Comparison of ENCODE assay signal across 8 cellular contexts in the genomic region with DNA sequence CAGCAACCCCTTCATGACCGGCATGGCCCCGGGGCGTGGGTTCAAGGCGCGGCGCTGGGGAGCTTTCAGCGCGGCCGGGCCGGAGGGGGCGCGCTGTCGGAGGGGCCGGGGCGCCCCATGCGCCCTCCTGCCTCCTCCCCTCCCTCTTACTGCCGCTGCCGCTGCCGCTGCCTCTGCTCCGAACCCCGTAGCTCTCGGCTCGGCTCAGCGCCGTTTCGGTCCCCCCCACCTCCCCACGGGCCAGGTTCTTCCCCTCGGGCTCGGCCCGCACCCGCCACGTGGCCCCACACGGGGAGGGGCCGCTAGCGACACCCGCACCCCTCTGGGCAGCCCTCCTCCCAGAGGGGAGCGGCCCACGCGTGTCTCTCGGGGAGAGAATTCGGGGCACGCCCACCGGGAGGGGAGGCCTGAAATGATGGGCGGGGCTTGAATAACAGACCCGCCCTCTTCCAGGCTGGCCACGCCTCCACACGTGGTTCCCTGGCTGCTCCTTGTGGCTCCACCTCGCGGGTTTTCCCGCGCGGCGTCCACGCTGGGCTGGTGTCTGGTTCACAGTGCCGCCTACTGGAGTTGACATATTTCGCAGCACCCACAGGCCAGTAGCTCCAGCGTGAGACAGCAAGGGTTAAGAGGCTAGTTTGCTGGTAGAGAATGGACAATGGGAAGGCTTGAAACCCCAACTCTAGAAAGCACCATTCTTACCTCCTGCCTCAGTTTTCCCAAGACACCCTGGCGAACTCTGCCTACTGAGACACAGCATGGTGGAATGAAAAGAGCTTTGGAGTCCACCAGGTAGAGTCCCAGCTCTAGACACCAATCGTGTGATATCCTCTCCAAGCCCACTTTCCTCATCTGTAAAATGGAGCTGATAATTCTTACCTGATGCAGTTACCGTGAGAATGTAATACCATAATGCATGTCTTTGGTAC. TPM values are rescaled to one million over a fixed set of nuclear protein-coding genes. Genes with fewer than 3 reads are reported as not detected.
DNase-seq lines count a peak whose midpoint lies in the region; ATAC-seq and TF ChIP-seq lines count a peak whose summit lies in the region.

A gene (minus strand): TSS at position 221 of the 929 bp plus-strand sequence. CDS start 197 bp downstream, at position 24.

- H3K4me1 ChIP-seq in cardiac muscle cell (ENCODE audit: low read depth) (peaks cover 19% of the 10 kb centered on the region), tibial nerve (peaks cover 0 to 37% (median 24%) of the 10 kb centered on the region in 4 donors)

- peak within 1 kb of the TSS; percentile 1 for H3K4me3 ChIP-seq in AG09309 (ENCODE audit: control insufficient read depth, low read depth, low read length)
- peak within 1 kb of the TSS; percentile 17 for H3K4me3 ChIP-seq in cardiac muscle cell
- peak within 1 kb of the TSS; percentile 11 to 47 (median 32) for H3K4me3 ChIP-seq in tibial nerve

- TF ChIP-seq POLR2A in tibial nerve (IDR thresholded peaks at IDR 0.05): no peak

- TF ChIP-seq CTCF in AG09309 (IDR thresholded peaks at IDR 0.05; ENCODE audit: control insufficient read depth, insufficient read depth, low read depth, low read length, missing control alignments) (peak; percentile 62), cardiac muscle cell (IDR thresholded peaks at IDR 0.05; ENCODE audit: low read depth, low read length) (peak; percentile 62), tibial nerve (IDR thresholded peaks at IDR 0.05) (peak in 4 of 5 experiments; percentile 14 to 57 (median 34))

- no peak for TF ChIP-seq EP300 in tibial nerve (IDR thresholded peaks at IDR 0.05)

- H3K4me3 Mint-ChIP-seq in activated naive CD8-positive, alpha-beta T cell: peak within 1 kb of the TSS; percentile 70

- no peaks in the 10 kb centered on the region for H3K9me3 Mint-ChIP-seq in activated naive CD8-positive, alpha-beta T cell (ENCODE audit: low read depth)

- H3K36me3 ChIP-seq in cardiac muscle cell: no peaks in the 10 kb centered on the region
- H3K36me3 ChIP-seq in tibial nerve: no peaks in the 10 kb centered on the region

- peak; percentile 42 for ATAC-seq in GM19035 (IDR thresholded peaks at IDR 0.05; ENCODE audit: unreplicated experiment)

- H3K27ac ChIP-seq in cardiac muscle cell (no peak within 1 kb of the TSS), tibial nerve (no peak within 1 kb of the TSS)

- H3K27ac Mint-ChIP-seq in activated naive CD8-positive, alpha-beta T cell: no peak within 1 kb of the TSS

- H3K36me3 Mint-ChIP-seq in activated naive CD8-positive, alpha-beta T cell: peaks cover 5% of the 10 kb centered on the region

- H3K9me3 ChIP-seq in cardiac muscle cell (ENCODE audit: low read depth) (no peaks in the 10 kb centered on the region), tibial nerve (no peaks in the 10 kb centered on the region)

- H3K27me3 ChIP-seq in cardiac muscle cell: peaks cover 56% of the 10 kb centered on the region
- peaks cover 0 to 32% of the 10 kb centered on the region in 2 donors for H3K27me3 ChIP-seq in tibial nerve

- peaks cover 36% of the 10 kb centered on the region for H3K4me1 Mint-ChIP-seq in activated naive CD8-positive, alpha-beta T cell (ENCODE audit: low read depth)

- peak; percentile 16 for DNase-seq in AG09309 (ENCODE audit: low read depth)
- DNase-seq in M059J (ENCODE audit: low read depth): peak; percentile 50
- DNase-seq in SKM-1 (lab: John Stamatoyannopoulos, UW; ENCODE audit: unreplicated experiment): peak; percentile 75
- peak; percentile 51 to 78 for DNase-seq in cardiac muscle cell (ENCODE audit: low read depth in 1 of 2, low spot score in 1 of 2)
- DNase-seq in pons (ENCODE audit: low spot score): peak; percentile 59
- DNase-seq in tibial nerve (ENCODE audit: low spot score in 2 of 2): peak; percentile 49 to 65

- WGBS in tibial nerve, 2 donors: 6 to 29% methylated on average over 5 to 44 of the region's 60 CpGs

- H3K27me3 Mint-ChIP-seq in activated naive CD8-positive, alpha-beta T cell: peaks cover 7% of the 10 kb centered on the region

RNA-seq across cellular contexts. Expression of the gene that starts here (rescaled TPM):
- not detected in 2 replicates for total RNA-seq in M059J (2014; rRNA removed; shearing (Covaris generic))
- total RNA-seq in cardiac muscle cell (not detected in 2 replicates), tibial nerve (under 1 TPM in 1 of 4 donors, not detected in 3; 0.30 TPM)
- polyA plus RNA-seq in cardiac muscle cell: not detected in 2 replicates

Comparison
In these comparisons a context has a peak if more than half of its experiments do, and no peak if none do; other contexts are left out.
1. Peak in DNase-seq in M059J; RNA of the gene not detected or under 1 TPM.
2. Peak in DNase-seq and H3K4me3 ChIP-seq in cardiac muscle cell; RNA of the gene not detected or under 1 TPM.
3. Peak in DNase-seq and H3K4me3 ChIP-seq in tibial nerve; RNA of the gene not detected or under 1 TPM.
4. DNase-seq: peak in every context shown above with its lines; median percentile 75 in SKM-1; 64 in cardiac muscle cell; 59 in pons; 57 in tibial nerve; 50 in M059J; 16 in AG09309.